ENCODE assay signal across 13 cellular contexts in the genomic region with DNA sequence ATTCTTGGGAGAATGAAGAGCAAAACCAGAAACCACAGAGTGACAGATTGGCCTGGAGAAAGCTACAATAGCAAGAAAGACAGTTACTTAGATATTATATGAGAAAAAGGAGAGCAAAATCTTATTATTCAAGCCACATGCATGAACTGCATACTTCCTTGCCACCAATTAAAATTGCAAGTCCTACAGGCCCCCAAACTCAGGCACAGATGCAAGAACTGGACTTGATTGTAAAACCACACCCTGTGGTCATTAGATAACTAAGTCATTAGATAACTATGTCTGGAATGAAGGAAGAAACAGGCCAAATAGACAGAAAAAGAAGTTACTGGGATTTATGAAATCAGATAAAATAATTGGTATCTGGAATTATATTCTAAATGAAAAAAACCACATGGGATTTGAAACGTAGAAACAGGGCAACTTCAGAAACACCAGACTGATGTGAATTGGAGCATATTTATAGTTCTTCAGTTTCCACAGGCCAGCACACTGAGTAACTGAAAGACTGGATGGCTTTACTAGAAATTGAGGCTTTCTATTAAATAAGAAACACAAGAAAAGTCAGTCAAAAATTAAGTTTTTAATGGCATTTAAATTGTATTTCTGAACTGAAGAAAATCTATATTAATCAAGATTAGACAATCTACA. TPM values are rescaled to one million over a fixed set of nuclear protein-coding genes. Genes with fewer than 3 reads are reported as not detected.
A peak's percentile ranks its signal among the peaks of the same experiment; 100 is the strongest.
DNase-seq lines count a peak whose midpoint lies in the region; ATAC-seq and TF ChIP-seq lines count a peak whose summit lies in the region.
"Had no signal": no experiment of that assay in that cellular context is flagged by ENCODE, and none has a peak within 500 bp of the region (broad histone marks: within the 10 kb centered on the region; RNA-seq: fewer than 3 reads in every experiment).

No MANE protein-coding gene starts in this region.

- peaks cover 12% of the 10 kb centered on the region for H3K27me3 Mint-ChIP-seq in activated CD4-positive, alpha-beta T cell treated with anti-CD3 and anti-CD28 coated beads, Interleukin-2, amount 10 ng/mL, durations not matched to agents 24 days and 14 days

- in situ Hi-C loops in astrocyte of the spinal cord (cut with HindIII; ENCODE audit: low sequenced_read_pairs) = no loop called here

- H3K36me3 Mint-ChIP-seq in activated CD4-positive, alpha-beta T cell treated with anti-CD3 and anti-CD28 coated beads, Interleukin-2, amount 10 ng/mL, durations not matched to agents 24 days and 14 days (ENCODE audit: low read depth) = no peaks in the 10 kb centered on the region

- H3K27ac Mint-ChIP-seq in activated CD4-positive, alpha-beta T cell treated with anti-CD3 and anti-CD28 coated beads, Interleukin-2, amount 10 ng/mL, durations not matched to agents 24 days and 14 days = no peak overlapping the region
- H3K27ac Mint-ChIP-seq: activated CD4-positive, alpha-beta T cell treated with anti-CD3 and anti-CD28 coated beads for 36 hours; activated T-helper 2 cell treated with anti-CD3 and anti-CD28 coated beads, Interferon-gamma antibody, Interleukin-2, Interleukin-4, amounts not matched to agents 10 μg/mL and 5 μg/mL and 100 μg/mL, durations not matched to agents 14 hours and 24 hours and 36 hours had no signal

- no peaks in the 10 kb centered on the region for H3K36me3 ChIP-seq in kidney epithelial cell (ENCODE audit: control insufficient read depth, insufficient read depth, low read length)
- H3K36me3 ChIP-seq in BE2C = no peaks in the 10 kb centered on the region
- H3K36me3 ChIP-seq: tibial artery had no signal

- no peak for TF ChIP-seq CTCF in astrocyte of the spinal cord (IDR thresholded peaks at IDR 0.05; ENCODE audit: low read depth, low read length)
- TF ChIP-seq CTCF in kidney epithelial cell (IDR thresholded peaks at IDR 0.05; ENCODE audit: insufficient read depth, low read length, poor library complexity, severe bottlenecking) = no peak
- no peak for TF ChIP-seq CTCF in BE2C (IDR thresholded peaks at IDR 0.05; ENCODE audit: low read depth, low read length)

- H3K9me3 ChIP-seq in BE2C = no peaks in the 10 kb centered on the region
- H3K9me3 ChIP-seq: tibial artery had no signal

- DNase-seq in AG08396 (ENCODE audit: low spot score) = peak; percentile 57
- DNase-seq in HT1080 (ENCODE audit: low read depth) = peak; percentile 65
- peak; percentile 68 for DNase-seq in astrocyte of the spinal cord (ENCODE audit: low read depth, low spot score)
- DNase-seq in kidney epithelial cell (ENCODE audit: low read depth) = peak; percentile 41
- DNase-seq in activated CD4-positive, alpha-beta T cell treated with anti-CD3 and anti-CD28 coated beads, Interleukin-2, amount 10 ng/mL, durations not matched to agents 24 days and 14 days = no peak
- no peak for DNase-seq in activated CD8-positive, alpha-beta memory T cell treated with anti-CD3 and anti-CD28 coated beads, Interleukin-2, amount 50 U/mL, for 48 hours
- no peak for DNase-seq in BE2C
- DNase-seq: activated CD4-positive, alpha-beta T cell treated with anti-CD3 and anti-CD28 coated beads for 36 hours; GOT3; SHP77 treated with DMSO at 0.1 percent for 48 hours; tibial artery had no signal

- no peaks in the 10 kb centered on the region for H3K27me3 ChIP-seq in kidney epithelial cell (ENCODE audit: control insufficient read depth, insufficient read depth, low read length)
- H3K27me3 ChIP-seq in BE2C = no peaks in the 10 kb centered on the region
- H3K27me3 ChIP-seq: tibial artery had no signal

- H3K9me3 Mint-ChIP-seq in activated CD4-positive, alpha-beta T cell treated with anti-CD3 and anti-CD28 coated beads, Interleukin-2, amount 10 ng/mL, durations not matched to agents 24 days and 14 days = no peaks in the 10 kb centered on the region
- H3K9me3 Mint-ChIP-seq: activated T-helper 2 cell treated with anti-CD3 and anti-CD28 coated beads, Interferon-gamma antibody, Interleukin-2, Interleukin-4, amounts not matched to agents 10 μg/mL and 5 μg/mL and 100 μg/mL, durations not matched to agents 14 hours and 24 hours and 36 hours had no signal

- no peaks in the 10 kb centered on the region for H3K4me1 Mint-ChIP-seq in activated CD4-positive, alpha-beta T cell treated with anti-CD3 and anti-CD28 coated beads, Interleukin-2, amount 10 ng/mL, durations not matched to agents 24 days and 14 days
- H3K4me1 Mint-ChIP-seq: activated CD4-positive, alpha-beta T cell treated with anti-CD3 and anti-CD28 coated beads for 36 hours had no signal

- H3K4me3 ChIP-seq in astrocyte of the spinal cord (ENCODE audit: low read depth, low read length) = no peak overlapping the region
- no peak overlapping the region for H3K4me3 ChIP-seq in kidney epithelial cell (ENCODE audit: low read depth, low read length)
- no peak overlapping the region for H3K4me3 ChIP-seq in BE2C (ENCODE audit: low read depth, low read length)
- H3K4me3 ChIP-seq: tibial artery had no signal

- H3K4me1 ChIP-seq in BE2C = peaks cover 17% of the 10 kb centered on the region

- ATAC-seq in HG03135 (IDR thresholded peaks at IDR 0.05; ENCODE audit: unreplicated experiment) = no peak
- ATAC-seq: activated CD4-positive, alpha-beta T cell treated with anti-CD3 and anti-CD28 coated beads for 36 hours had no signal

- no peak overlapping the region for H3K4me3 Mint-ChIP-seq in activated CD4-positive, alpha-beta T cell treated with anti-CD3 and anti-CD28 coated beads, Interleukin-2, amount 10 ng/mL, durations not matched to agents 24 days and 14 days
- H3K4me3 Mint-ChIP-seq: activated CD4-positive, alpha-beta T cell treated with anti-CD3 and anti-CD28 coated beads for 36 hours had no signal

- intact Hi-C loops in activated CD4-positive, alpha-beta T cell treated with anti-CD3 and anti-CD28 coated beads, Interleukin-2, amount 10 ng/mL, durations not matched to agents 24 days and 14 days (cut with micrococcal nuclease) = no loop called here

RNA-seq across cellular contexts. Expression of gene CARMIL1, which starts 49.4 kb away (rescaled TPM):
- total RNA-seq in HT1080 (2014; rRNA removed; shearing (Covaris generic)) = 8.8 and 9.8 TPM in 2 replicates
- 4.6 and 5.7 TPM in 2 replicates for polyA plus RNA-seq in HT1080 (2015; cell fraction: cytosol; rRNA removed)
- 8.7 and 10.6 TPM in 2 replicates for polyA plus RNA-seq in HT1080 (2015; cell fraction: nucleus; rRNA removed)
- 14.7 and 19.0 TPM in 2 replicates for total RNA-seq in kidney epithelial cell
- total RNA-seq in activated CD4-positive, alpha-beta T cell treated with anti-CD3 and anti-CD28 coated beads, Interleukin-2, amount 10 ng/mL, durations not matched to agents 24 days and 14 days = 1.4 and 1.6 TPM in 2 replicates
- polyA plus RNA-seq in BE2C (2012; ENCODE audit: insufficient read depth, insufficient read length, low read depth) = 6.3 TPM

Comparison
In these comparisons a context has a peak if more than half of its experiments do, and no peak if none do; other contexts are left out.
1. DNase-seq: peak in AG08396 (single experiment), HT1080 (single experiment), astrocyte of the spinal cord (single experiment) and kidney epithelial cell (single experiment); none in activated CD4-positive, alpha-beta T cell treated with anti-CD3 and anti-CD28 coated beads, Interleukin-2, amount 10 ng/mL, durations not matched to agents 24 days and 14 days (single experiment), activated CD8-positive, alpha-beta memory T cell treated with anti-CD3 and anti-CD28 coated beads, Interleukin-2, amount 50 U/mL, for 48 hours (single experiment) and BE2C (single experiment).